32 cellular contexts compared by ENCODE assay signal in the genomic region with DNA sequence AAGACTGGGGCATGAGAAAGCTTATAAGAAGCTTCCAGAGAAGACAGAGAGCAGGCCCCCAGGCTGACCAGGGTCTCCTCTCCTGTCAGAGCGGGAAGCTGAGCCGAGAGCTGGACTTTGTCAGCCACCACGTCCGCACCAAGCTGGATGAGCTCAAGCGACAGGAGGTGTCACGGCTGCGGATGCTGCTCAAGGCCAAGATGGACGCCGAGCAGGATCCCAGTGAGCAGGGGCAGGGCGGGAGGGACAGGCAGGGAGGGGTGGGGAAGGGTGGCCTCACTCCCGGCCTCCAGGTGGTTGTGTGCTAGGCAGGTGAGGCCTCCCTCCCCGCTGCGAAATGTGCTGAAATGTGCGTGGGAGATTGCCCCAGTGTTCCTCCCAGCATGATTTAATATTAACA. TPM values are rescaled to one million over a fixed set of nuclear protein-coding genes. Genes with fewer than 3 reads are reported as not detected.
"Had no signal": no experiment of that assay in that cellular context is flagged by ENCODE, and none has a peak within 500 bp of the region (broad histone marks: within the 10 kb centered on the region; RNA-seq: fewer than 3 reads in every experiment).

No MANE protein-coding gene starts in this region.

- H3K9me3 Mint-ChIP-seq: activated CD4-positive, alpha-beta memory T cell treated with anti-CD3 and anti-CD28 coated beads for 36 hours; activated CD4-positive, alpha-beta T cell treated with anti-CD3 and anti-CD28 coated beads, Interleukin-2, amount 10 ng/mL, durations not matched to agents 24 days and 14 days; activated naive CD4-positive, alpha-beta T cell treated with anti-CD3 and anti-CD28 coated beads, Interleukin-2, amount 10 ng/mL, durations not matched to agents 7 days and 5 days; activated T-helper 1 cell treated with anti-CD3 and anti-CD28 coated beads, Interleukin-12 subunit alpha, Interleukin-12 subunit beta, Interleukin-2, Interleukin-4 antibody, amounts not matched to agents 30 ng/mL and 10 ng/mL and 1 ng/mL, durations not matched to agents 14 hours and 24 hours and 36 hours; nephron; T-helper 1 cell treated with Interleukin-12 subunit alpha and Interleukin-12 subunit beta and Interleukin-4 antibody, amounts not matched to agents 30 μg/mL and 1 μg/mL, for 36 hours had no signal

- H3K27me3 ChIP-seq: testis, transverse colon had no signal

- H3K4me3 ChIP-seq: prostate gland, testis, transverse colon had no signal

- H3K27me3 Mint-ChIP-seq: activated CD4-positive, alpha-beta memory T cell treated with anti-CD3 and anti-CD28 coated beads for 36 hours; activated CD4-positive, alpha-beta T cell treated with anti-CD3 and anti-CD28 coated beads, Interleukin-2, amount 10 ng/mL, durations not matched to agents 24 days and 14 days; activated naive CD4-positive, alpha-beta T cell treated with anti-CD3 and anti-CD28 coated beads, Interleukin-2, amount 10 ng/mL, durations not matched to agents 7 days and 5 days had no signal

- ATAC-seq: left ventricle myocardium superior; stimulated activated naive CD8-positive, alpha-beta T cell treated with anti-CD3 and anti-CD28 coated beads, Interleukin-15, Interleukin-2, amounts not matched to agents 100 U/mL and 50 U/mL, for 24 hours had no signal

- H3K27ac Mint-ChIP-seq: activated CD4-positive, alpha-beta memory T cell treated with anti-CD3 and anti-CD28 coated beads for 36 hours; activated CD4-positive, alpha-beta T cell treated with anti-CD3 and anti-CD28 coated beads, Interleukin-2, amount 10 ng/mL, durations not matched to agents 24 days and 14 days; activated naive CD4-positive, alpha-beta T cell treated with anti-CD3 and anti-CD28 coated beads, Interleukin-2, amount 10 ng/mL, durations not matched to agents 7 days and 5 days; activated T-helper 1 cell treated with anti-CD3 and anti-CD28 coated beads, Interleukin-12 subunit alpha, Interleukin-12 subunit beta, Interleukin-2, Interleukin-4 antibody, amounts not matched to agents 30 ng/mL and 10 ng/mL and 1 ng/mL, durations not matched to agents 14 hours and 24 hours and 36 hours; nephron had no signal

- H3K4me1 ChIP-seq: prostate gland had no signal

- H3K4me3 Mint-ChIP-seq: activated CD4-positive, alpha-beta memory T cell treated with anti-CD3 and anti-CD28 coated beads for 36 hours; activated CD4-positive, alpha-beta T cell treated with anti-CD3 and anti-CD28 coated beads, Interleukin-2, amount 10 ng/mL, durations not matched to agents 24 days and 14 days; activated naive CD4-positive, alpha-beta T cell treated with anti-CD3 and anti-CD28 coated beads, Interleukin-2, amount 10 ng/mL, durations not matched to agents 7 days and 5 days; activated T-helper 1 cell treated with anti-CD3 and anti-CD28 coated beads, Interleukin-12 subunit alpha, Interleukin-12 subunit beta, Interleukin-2, Interleukin-4 antibody, amounts not matched to agents 30 ng/mL and 10 ng/mL and 1 ng/mL, durations not matched to agents 14 hours and 24 hours and 36 hours; nephron; T-helper 1 cell treated with Interleukin-12 subunit alpha and Interleukin-12 subunit beta and Interleukin-4 antibody, amounts not matched to agents 30 μg/mL and 1 μg/mL, for 36 hours had no signal

- H3K9me3 ChIP-seq: prostate gland, testis, transverse colon had no signal

- H3K27ac ChIP-seq: prostate gland, testis, transverse colon, VCaP had no signal

- H3K36me3 ChIP-seq: prostate gland had no signal

- DNase-seq: activated CD4-positive, alpha-beta memory T cell treated with anti-CD3 and anti-CD28 coated beads for 36 hours; activated CD4-positive, alpha-beta T cell treated with anti-CD3 and anti-CD28 coated beads, Interleukin-2, amount 10 ng/mL, durations not matched to agents 24 days and 14 days; activated CD4-positive, CD25-positive, alpha-beta regulatory T cell treated with anti-CD3 and anti-CD28 coated beads, Interleukin-2, amount 50 U/mL, for 72 hours; activated CD8-positive, alpha-beta memory T cell treated with anti-CD3 and anti-CD28 coated beads, Interleukin-2, amount 50 U/mL, for 4 hours; activated effector memory CD4-positive, alpha-beta T cell treated with anti-CD3 and anti-CD28 coated beads, Interleukin-2, amount 50 U/mL, for 16 hours; activated naive CD4-positive, alpha-beta T cell treated with anti-CD3 and anti-CD28 coated beads, Interleukin-2, amount 10 ng/mL, durations not matched to agents 7 days and 5 days; activated T-cell treated with anti-CD3 and anti-CD28 coated beads, Interleukin-2, amount 50 U/mL, for 1 hour; amniotic stem cell; caudate nucleus; cortex of kidney; head of caudate nucleus; hippocampal formation; left cardiac atrium; left ventricle myocardium superior; mammary epithelial cell; stimulated activated naive CD8-positive, alpha-beta T cell treated with anti-CD3 and anti-CD28 coated beads, Interleukin-15, Interleukin-2, amounts not matched to agents 100 U/mL and 50 U/mL, for 24 hours; SW 1271; T-helper 9 cell; testis; transverse colon had no signal

RNA-seq across cellular contexts. Expression of a gene that starts 7.1 kb away (rescaled TPM):
- total RNA-seq: activated CD4-positive, alpha-beta T cell treated with anti-CD3 and anti-CD28 coated beads, Interleukin-2, amount 10 ng/mL, durations not matched to agents 24 days and 14 days; activated CD8-positive, alpha-beta memory T cell treated with anti-CD3 and anti-CD28 coated beads for 36 hours; activated T-helper 1 cell treated with anti-CD3 and anti-CD28 coated beads, Interleukin-12 subunit alpha, Interleukin-12 subunit beta, Interleukin-2, Interleukin-4 antibody, amounts not matched to agents 30 ng/mL and 10 ng/mL and 1 ng/mL, durations not matched to agents 14 hours and 24 hours and 36 hours; astrocyte; chondrocyte; endothelial cell of umbilical vein; fibroblast of villous mesenchyme; left ventricle myocardium superior; osteoblast; transverse colon had no signal
- polyA plus RNA-seq: keratinocyte, mammary epithelial cell had no signal

RNA-seq across cellular contexts. Expression of a gene that starts 27.8 kb away (rescaled TPM):
- total RNA-seq: activated T-helper 1 cell treated with anti-CD3 and anti-CD28 coated beads, Interleukin-12 subunit alpha, Interleukin-12 subunit beta, Interleukin-2, Interleukin-4 antibody, amounts not matched to agents 30 ng/mL and 10 ng/mL and 1 ng/mL, durations not matched to agents 14 hours and 24 hours and 36 hours; chondrocyte; endothelial cell of umbilical vein; fibroblast of villous mesenchyme; left cardiac atrium; left ventricle myocardium superior had no signal
- polyA plus RNA-seq: endothelial cell of umbilical vein had no signal
